ENCODE assay signal across 10 cellular contexts in the genomic region with DNA sequence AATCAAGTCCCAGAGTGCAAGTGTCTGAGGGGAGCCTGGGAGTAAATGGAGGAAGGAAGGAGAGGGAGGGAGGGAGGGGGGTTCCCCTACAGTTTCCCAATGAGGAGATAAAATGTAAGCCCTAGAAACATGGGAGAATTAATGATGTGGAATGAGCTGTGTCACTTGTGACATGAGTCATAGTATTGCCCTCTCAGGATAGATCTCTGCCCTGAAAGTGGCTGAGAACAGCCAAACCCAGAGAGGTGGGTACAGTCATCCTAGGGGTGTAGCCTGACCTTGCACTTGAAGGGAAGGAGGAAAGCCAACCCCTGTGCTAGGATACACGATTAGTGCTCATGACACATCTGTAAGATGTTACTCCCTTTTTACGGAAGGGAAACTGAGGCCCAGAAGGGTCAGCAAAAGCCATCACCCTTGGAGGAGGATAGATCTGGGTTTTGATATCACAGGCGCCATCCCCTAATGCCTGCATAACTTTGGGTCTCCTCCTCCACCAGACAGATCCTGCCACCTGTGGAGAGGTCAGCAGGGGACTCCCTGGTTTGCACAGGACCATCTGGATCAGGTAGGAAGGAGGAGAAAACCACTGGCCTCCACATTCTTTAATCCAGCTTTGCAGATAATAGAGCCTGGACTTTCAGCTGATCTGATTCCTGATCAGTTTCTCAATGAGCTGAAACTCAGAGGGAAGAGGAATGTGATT. TPM values are rescaled to one million over a fixed set of nuclear protein-coding genes. Genes with fewer than 3 reads are reported as not detected.
A peak's percentile ranks its signal among the peaks of the same experiment; 100 is the strongest.
DNase-seq lines count a peak whose midpoint lies in the region; ATAC-seq and TF ChIP-seq lines count a peak whose summit lies in the region.
"Had no signal": no experiment of that assay in that cellular context is flagged by ENCODE, and none has a peak within 500 bp of the region (broad histone marks: within the 10 kb centered on the region; RNA-seq: fewer than 3 reads in every experiment).

No MANE protein-coding gene starts in this region.

- H3K18ac ChIP-seq in trophoblast cell (ENCODE audit: low read length): no peak overlapping the region

- no peaks in the 10 kb centered on the region for H3K79me1 ChIP-seq in trophoblast cell (ENCODE audit: low read length)

- CTCF ChIA-PET in CD4-positive, alpha-beta T cell (lab: Charles Lee): interaction anchor here (1.4 to 2.9 kb wide), 4 partner anchors 14 to 25 kb away, joined by 6 to 24 read pairs (median 8); a partner anchor contains a TSS

- H2AK5ac ChIP-seq in trophoblast cell (ENCODE audit: low read length): no peak overlapping the region

- no peak overlapping the region for H3K4ac ChIP-seq in trophoblast cell (ENCODE audit: low read depth, low read length)

- H3K9ac ChIP-seq in GM23248 (no peak overlapping the region), trophoblast cell (ENCODE audit: low read length) (no peak overlapping the region)

- intact Hi-C loops in CD4-positive, alpha-beta T cell (cut with DNase I, micrococcal nuclease): no loop called here

- ATAC-seq in CD4-positive, alpha-beta T cell (ENCODE audit: poor library complexity): no peak
- no peak for ATAC-seq in GM19452 (IDR thresholded peaks at IDR 0.05; ENCODE audit: unreplicated experiment)

- H2BK5ac ChIP-seq in trophoblast cell (ENCODE audit: low read depth, low read length, poor library complexity): no peak overlapping the region

- peak overlapping the region; percentile 91 for H3K27ac ChIP-seq in CD4-positive, alpha-beta T cell (ENCODE audit: low read depth, low read length)
- H3K27ac ChIP-seq in GM23248: no peak overlapping the region
- peak overlapping the region; percentile 23 for H3K27ac ChIP-seq in hepatocyte
- H3K27ac ChIP-seq in trophoblast cell (ENCODE audit: low read depth, low read length): no peak overlapping the region
- H3K27ac ChIP-seq: left ventricle myocardium inferior, SJSA1 had no signal

- H3K36me3 Mint-ChIP-seq in CD4-positive, alpha-beta T cell (ENCODE audit: low read depth): no peaks in the 10 kb centered on the region
- H3K36me3 Mint-ChIP-seq in activated T-cell treated with anti-CD3 and anti-CD28 coated beads, Interleukin-2, amount 50 U/mL, for 24 hours (ENCODE audit: low read depth): no peaks in the 10 kb centered on the region

- H2BK120ac ChIP-seq in trophoblast cell (ENCODE audit: insufficient read depth, low read length, poor library complexity): no peak overlapping the region

- no peak overlapping the region for H3K4me3 ChIP-seq in GM23248
- no peak overlapping the region for H3K4me3 ChIP-seq in hepatocyte
- no peak overlapping the region for H3K4me3 ChIP-seq in trophoblast cell (ENCODE audit: low read depth, low read length)
- H3K4me3 ChIP-seq: left ventricle myocardium inferior, SJSA1 had no signal

- H3K4me1 Mint-ChIP-seq in CD4-positive, alpha-beta T cell (ENCODE audit: low read depth): peaks cover 81% of the 10 kb centered on the region
- H3K4me1 Mint-ChIP-seq in activated T-cell treated with anti-CD3 and anti-CD28 coated beads, Interleukin-2, amount 50 U/mL, for 24 hours (ENCODE audit: low read depth): peaks cover 86% of the 10 kb centered on the region

- H4K20me1 ChIP-seq in GM23248 (ENCODE audit: insufficient read depth) (no peaks in the 10 kb centered on the region), hepatocyte (ENCODE audit: insufficient read depth, poor library complexity, severe bottlenecking) (no peaks in the 10 kb centered on the region)

- WGBS in GM23248 (ENCODE audit: low coverage in 1 of 2, low lambda C conversion rate in 2 of 2, missing lambda C conversion rate in 2 of 2), 2 experiments: 79 to 86% methylated on average over 3 of the region's 3 CpGs
- 84% methylated on average over 3 of the region's 3 CpGs for WGBS in hepatocyte (ENCODE audit: low lambda C conversion rate, missing lambda C conversion rate)
- no CpG with 5 or more reads among the region's 3 CpGs for WGBS in trophoblast cell (ENCODE audit: extremely low coverage, insufficient coverage, insufficient read length)

- POLR2A ChIA-PET in CD4-positive, alpha-beta T cell (lab: Charles Lee): interaction anchor here (1.2 to 11.7 kb wide), 3 partner anchors 16 to 29 kb away, joined by 3 to 367 read pairs (median 166); a partner anchor contains a TSS

- H3K9me2 ChIP-seq in GM23248 (ENCODE audit: insufficient read depth): no peaks in the 10 kb centered on the region
- H3K9me2 ChIP-seq in hepatocyte (replicated peaks; ENCODE audit: insufficient read depth): no peaks in the 10 kb centered on the region

- H3K9me3 Mint-ChIP-seq in CD4-positive, alpha-beta T cell: no peaks in the 10 kb centered on the region
- no peaks in the 10 kb centered on the region for H3K9me3 Mint-ChIP-seq in activated T-cell treated with anti-CD3 and anti-CD28 coated beads, Interleukin-2, amount 50 U/mL, for 24 hours

- DNase-seq in CD4-positive, alpha-beta T cell: no peak
- peak; percentile 75 for DNase-seq in GM23248
- DNase-seq in activated T-cell treated with anti-CD3 and anti-CD28 coated beads, Interleukin-2, amount 50 U/mL, for 24 hours: peak; percentile 36
- no peak for DNase-seq in hepatocyte (ENCODE audit: low spot score)
- no peak for DNase-seq in iPS-NIHi11 (ENCODE audit: low spot score)
- DNase-seq in trophoblast cell: no peak
- no peak for DNase-seq in mesenteric fat pad (ENCODE audit: low spot score)
- DNase-seq: left ventricle myocardium inferior had no signal

- H3K27ac Mint-ChIP-seq in CD4-positive, alpha-beta T cell: peak overlapping the region; percentile 95
- H3K27ac Mint-ChIP-seq in activated T-cell treated with anti-CD3 and anti-CD28 coated beads, Interleukin-2, amount 50 U/mL, for 24 hours: peak overlapping the region; percentile 88

- in situ Hi-C loops in GM23248 (cut with MboI): no loop called here

- H4K12ac ChIP-seq in trophoblast cell (ENCODE audit: low read depth, low read length): no peak overlapping the region

- peaks cover 17% of the 10 kb centered on the region for H3F3A ChIP-seq in GM23248 (ENCODE audit: insufficient read depth)

- H3K4me2 ChIP-seq in GM23248 (ENCODE audit: unreplicated experiment) (no peak overlapping the region), hepatocyte (no peak overlapping the region), trophoblast cell (ENCODE audit: low read length) (no peak overlapping the region)

- no peaks in the 10 kb centered on the region for H3K79me2 ChIP-seq in GM23248 (ENCODE audit: insufficient read depth)
- H3K79me2 ChIP-seq in hepatocyte: no peaks in the 10 kb centered on the region
- H3K79me2 ChIP-seq in trophoblast cell (ENCODE audit: control insufficient read depth, insufficient read depth, low read length, poor library complexity): no peaks in the 10 kb centered on the region

- H3K4me3 Mint-ChIP-seq in CD4-positive, alpha-beta T cell: peak overlapping the region; percentile 26
- H3K4me3 Mint-ChIP-seq in activated T-cell treated with anti-CD3 and anti-CD28 coated beads, Interleukin-2, amount 50 U/mL, for 24 hours: no peak overlapping the region

- H3K4me1 ChIP-seq in GM23248 (ENCODE audit: insufficient read depth) (peaks cover 32% of the 10 kb centered on the region), hepatocyte (ENCODE audit: insufficient read depth) (peaks cover 21% of the 10 kb centered on the region), trophoblast cell (ENCODE audit: control insufficient read depth in 1 of 2, insufficient read depth in 2 of 2, low read length in 2 of 2) (peaks cover 0 to 3% of the 10 kb centered on the region in 2 experiments)
- H3K4me1 ChIP-seq: left ventricle myocardium inferior had no signal

- H3K14ac ChIP-seq in trophoblast cell (ENCODE audit: low read length): no peak overlapping the region

- TF ChIP-seq CTCF in CD4-positive, alpha-beta T cell (IDR thresholded peaks at IDR 0.05): no peak
- TF ChIP-seq CTCF in hepatocyte (IDR thresholded peaks at IDR 0.05; ENCODE audit: poor library complexity): no peak

- no peaks in the 10 kb centered on the region for H3K9me3 ChIP-seq in CD4-positive, alpha-beta T cell (ENCODE audit: control insufficient read depth, low read length)
- H3K9me3 ChIP-seq in GM23248 (ENCODE audit: low read depth) (no peaks in the 10 kb centered on the region), hepatocyte (ENCODE audit: low read depth) (no peaks in the 10 kb centered on the region), trophoblast cell (ENCODE audit: insufficient read depth, low read depth, low read length) (no peaks in the 10 kb centered on the region)
- H3K9me3 ChIP-seq: left ventricle myocardium inferior, SJSA1 had no signal

- H4K8ac ChIP-seq in trophoblast cell (ENCODE audit: low read depth, low read length): no peak overlapping the region

- H4K91ac ChIP-seq in trophoblast cell (ENCODE audit: low read depth, low read length): no peak overlapping the region

- H3K27me3 ChIP-seq in CD4-positive, alpha-beta T cell (ENCODE audit: control insufficient read depth, insufficient read depth, low read length): no peaks in the 10 kb centered on the region
- H3K27me3 ChIP-seq in GM23248 (replicated peaks; ENCODE audit: insufficient read depth): no peaks in the 10 kb centered on the region
- H3K27me3 ChIP-seq in hepatocyte: no peaks in the 10 kb centered on the region
- no peaks in the 10 kb centered on the region for H3K27me3 ChIP-seq in trophoblast cell (ENCODE audit: insufficient read depth, low read length)
- H3K27me3 ChIP-seq: SJSA1 had no signal

- H3K36me3 ChIP-seq in GM23248 (ENCODE audit: low read depth) (no peaks in the 10 kb centered on the region), hepatocyte (replicated peaks; ENCODE audit: insufficient read depth, low read depth) (no peaks in the 10 kb centered on the region), trophoblast cell (ENCODE audit: control insufficient read depth in 1 of 2, insufficient read depth in 2 of 2, low read length in 2 of 2) (no peaks in the 10 kb centered on the region)
- H3K36me3 ChIP-seq: left ventricle myocardium inferior, SJSA1 had no signal

- no peak overlapping the region for H2AFZ ChIP-seq in GM23248
- no peak overlapping the region for H2AFZ ChIP-seq in hepatocyte
- no peak overlapping the region for H2AFZ ChIP-seq in trophoblast cell (ENCODE audit: insufficient read depth, low read length, poor library complexity)

- no peak overlapping the region for H3K23ac ChIP-seq in trophoblast cell (ENCODE audit: low read length)

- no peaks in the 10 kb centered on the region for H3K27me3 Mint-ChIP-seq in CD4-positive, alpha-beta T cell
- no peaks in the 10 kb centered on the region for H3K27me3 Mint-ChIP-seq in activated T-cell treated with anti-CD3 and anti-CD28 coated beads, Interleukin-2, amount 50 U/mL, for 24 hours

- no peak overlapping the region for H2BK12ac ChIP-seq in trophoblast cell (ENCODE audit: low read length)

RNA-seq across cellular contexts. Expression of a gene that starts 23.1 kb away (rescaled TPM):
- 100 to 1,000 TPM; 280 to 282 TPM for total RNA-seq in CD4-positive, alpha-beta T cell
- total RNA-seq in GM23248 (2014; rRNA removed; shearing (Covaris generic)): 21.0 and 24.5 TPM in 2 replicates
- polyA plus RNA-seq in GM23248 (2016; fragmentation: Nextera tagmentation; extraction: Ambion mirVana): 15.4 and 16.1 TPM in 2 replicates
- 55.4 and 61.2 TPM in 2 replicates for total RNA-seq in hepatocyte
- polyA plus RNA-seq in hepatocyte: 25.7 and 30.5 TPM in 2 replicates
- polyA plus RNA-seq in trophoblast cell (2013): 28.3 and 28.6 TPM in 2 replicates
- total RNA-seq in mesenteric fat pad: 54.7 TPM

Comparison
In these comparisons a context has a peak if more than half of its experiments do, and no peak if none do; other contexts are left out.
1. DNase-seq: peak in GM23248 (single experiment) and activated T-cell treated with anti-CD3 and anti-CD28 coated beads, Interleukin-2, amount 50 U/mL, for 24 hours (single experiment); none in CD4-positive, alpha-beta T cell (0 of 10), hepatocyte (single experiment), iPS-NIHi11 (single experiment), trophoblast cell (0 of 2) and mesenteric fat pad (single experiment).
2. H3K27ac ChIP-seq: peak in CD4-positive, alpha-beta T cell (single experiment) and hepatocyte (single experiment); none in GM23248 (single experiment) and trophoblast cell (single experiment).